ENCODE assay signal across 18 cellular contexts in genomic region chr15:40111888-40112287, GRCh38. TPM values are rescaled to one million over a fixed set of nuclear protein-coding genes. Genes with fewer than 3 reads are reported as not detected.
DNase-seq lines count a peak whose midpoint lies in the region; ATAC-seq and TF ChIP-seq lines count a peak whose summit lies in the region.
"Had no signal": no experiment of that assay in that cellular context is flagged by ENCODE, and none has a peak within 500 bp of the region (broad histone marks: within the 10 kb centered on the region; RNA-seq: fewer than 3 reads in every experiment).

No MANE protein-coding gene starts in this region.

- H3K27me3 ChIP-seq in CD4-positive, alpha-beta T cell (ENCODE audit: control insufficient read depth, insufficient read depth, low read length), result no peaks in the 10 kb centered on the region
- peaks cover 2% of the 10 kb centered on the region; the same call in 1 of the 2 replicates for H3K27me3 ChIP-seq in H7 (ENCODE audit: control insufficient read depth, insufficient read depth, low read length)
- peaks cover 35% of the 10 kb centered on the region for H3K27me3 ChIP-seq in neural progenitor cell
- H3K27me3 ChIP-seq: MG63 had no signal

- no peak overlapping the region for H3K4me3 ChIP-seq in H7 (ENCODE audit: insufficient read depth, low read depth, low read length)
- H3K4me3 ChIP-seq in neural progenitor cell, result peak overlapping the region; percentile 28
- H3K4me3 ChIP-seq: MG63 had no signal

- peaks cover 40% of the 10 kb centered on the region for H3F3A ChIP-seq in neural progenitor cell (ENCODE audit: low read depth)

- no peaks in the 10 kb centered on the region for H3K27me3 Mint-ChIP-seq in CD4-positive, alpha-beta T cell
- peaks cover 31% of the 10 kb centered on the region for H3K27me3 Mint-ChIP-seq in neural progenitor cell (ENCODE audit: insufficient read depth, low read depth)

- ATAC-seq in CD4-positive, alpha-beta T cell (ENCODE audit: poor library complexity), result no peak
- ATAC-seq in GM18502 (IDR thresholded peaks at IDR 0.05; ENCODE audit: poor library complexity, unreplicated experiment), result no peak
- ATAC-seq: HCT116 had no signal

- H3K36me3 Mint-ChIP-seq in CD4-positive, alpha-beta T cell (ENCODE audit: low read depth), result no peaks in the 10 kb centered on the region
- H3K36me3 Mint-ChIP-seq in neural progenitor cell, result no peaks in the 10 kb centered on the region
- H3K36me3 Mint-ChIP-seq: CD4-positive, alpha-beta memory T cell had no signal

- H3K36me3 ChIP-seq in H7 (replicated peaks; ENCODE audit: control insufficient read depth, insufficient read depth, low read length) (no peaks in the 10 kb centered on the region), neural progenitor cell (no peaks in the 10 kb centered on the region)
- H3K36me3 ChIP-seq: MG63 had no signal

- no peak overlapping the region for H3K9ac ChIP-seq in neural progenitor cell

- no peak overlapping the region for H2AFZ ChIP-seq in neural progenitor cell (replicated peaks)

- H3K4me1 Mint-ChIP-seq in CD4-positive, alpha-beta T cell (ENCODE audit: low read depth), result peaks cover 40% of the 10 kb centered on the region
- peaks cover 74% of the 10 kb centered on the region for H3K4me1 Mint-ChIP-seq in neural progenitor cell

- no peak overlapping the region for H3K27ac Mint-ChIP-seq in CD4-positive, alpha-beta T cell
- peak overlapping the region; percentile 90 for H3K27ac Mint-ChIP-seq in neural progenitor cell

- intact Hi-C loops in CD4-positive, alpha-beta T cell (cut with DNase I, micrococcal nuclease), result no loop called here

- no peak for TF ChIP-seq CTCF in CD4-positive, alpha-beta T cell (IDR thresholded peaks at IDR 0.05)
- TF ChIP-seq CTCF in neural progenitor cell (IDR thresholded peaks at IDR 0.05), result no peak

- CTCF ChIA-PET in CD4-positive, alpha-beta T cell (lab: Charles Lee), result no interaction called here

- POLR2A ChIA-PET in CD4-positive, alpha-beta T cell (lab: Charles Lee), result no interaction called here

- DNase-seq in CD4-positive, alpha-beta T cell, result no peak
- DNase-seq in H7, result peak; percentile 42
- peak; percentile 85 for DNase-seq in ecto neural progenitor cell (ENCODE audit: low spot score)
- peak; percentile 84 for DNase-seq in neural progenitor cell (ENCODE audit: low spot score)
- DNase-seq in NCI-H1092 treated with DMSO at 0.1 percent for 48 hours (lab: John Stamatoyannopoulos, UW), result no peak
- DNase-seq in Kasumi-1 (lab: John Stamatoyannopoulos, UW), result no peak
- DNase-seq: AML-193; CD4-positive, alpha-beta memory T cell; DMS 273 treated with DMSO at 0.1 percent for 48 hours; KBM-7; MG63; NCI-H1105 treated with DMSO at 0.1 percent for 48 hours; NCI-H187; NCI-H446; NCI-H748 treated with DMSO at 0.1 percent for 48 hours; SHP77 treated with DMSO at 0.1 percent for 48 hours had no signal

- H3K27ac ChIP-seq in CD4-positive, alpha-beta T cell (ENCODE audit: low read depth, low read length), result no peak overlapping the region
- H3K27ac ChIP-seq in neural progenitor cell, result peak overlapping the region; percentile 4

- H3K4me2 ChIP-seq in neural progenitor cell, result peak overlapping the region; percentile 74

- no peaks in the 10 kb centered on the region for H3K9me3 ChIP-seq in CD4-positive, alpha-beta T cell (ENCODE audit: control insufficient read depth, low read length)
- H3K9me3 ChIP-seq in neural progenitor cell (ENCODE audit: low read depth), result no peaks in the 10 kb centered on the region
- H3K9me3 ChIP-seq: MG63 had no signal

- no peaks in the 10 kb centered on the region for H3K9me3 Mint-ChIP-seq in CD4-positive, alpha-beta T cell
- no peaks in the 10 kb centered on the region for H3K9me3 Mint-ChIP-seq in neural progenitor cell

- H3K79me2 ChIP-seq in neural progenitor cell (ENCODE audit: low read depth), result no peaks in the 10 kb centered on the region

- H4K20me1 ChIP-seq in neural progenitor cell (ENCODE audit: low read depth), result peaks cover 24% of the 10 kb centered on the region

- H3K4me3 Mint-ChIP-seq in CD4-positive, alpha-beta T cell, result peak overlapping the region; percentile 25
- H3K4me3 Mint-ChIP-seq in neural progenitor cell, result peak overlapping the region; percentile 77

- H3K4me1 ChIP-seq in neural progenitor cell, result peaks cover 36% of the 10 kb centered on the region

RNA-seq across cellular contexts. Expression of gene BMF, which starts 3.2 kb away (rescaled TPM):
- 10 to 100 TPM; 13.5 to 13.9 TPM for total RNA-seq in CD4-positive, alpha-beta T cell
- 11.9 and 12.4 TPM in 2 replicates for total RNA-seq in H7 (2014; rRNA removed; shearing (Covaris generic))
- total RNA-seq in neural progenitor cell (ENCODE audit: low replicate concordance), result 8.0 and 12.1 TPM in 2 replicates

RNA-seq across cellular contexts. Expression of gene BUB1B, which starts 49.0 kb away (rescaled TPM):
- 1 to 10 TPM; 1.4 to 2.4 TPM for total RNA-seq in CD4-positive, alpha-beta T cell
- 87.4 and 126 TPM in 2 replicates for total RNA-seq in H7 (2014; rRNA removed; shearing (Covaris generic))
- 129 and 167 TPM in 2 replicates for total RNA-seq in neural progenitor cell (ENCODE audit: low replicate concordance)

Comparison
In these comparisons a context has a peak if more than half of its experiments do, and no peak if none do; other contexts are left out.
1. DNase-seq: peak in H7 (single experiment), ecto neural progenitor cell (single experiment) and neural progenitor cell (single experiment); none in CD4-positive, alpha-beta T cell (0 of 10), NCI-H1092 treated with DMSO at 0.1 percent for 48 hours (single experiment) and Kasumi-1 (0 of 2).
2. RNA of gene BUB1B, which starts 49.0 kb away (total RNA-seq): 129 to 167 TPM in neural progenitor cell and 87.4 to 126 TPM in H7; 1.4 to 2.4 TPM in CD4-positive, alpha-beta T cell; every median in the first group is over 10 times any median in the second.